Comparison of ENCODE assay signal across 15 cellular contexts in the genomic region with DNA sequence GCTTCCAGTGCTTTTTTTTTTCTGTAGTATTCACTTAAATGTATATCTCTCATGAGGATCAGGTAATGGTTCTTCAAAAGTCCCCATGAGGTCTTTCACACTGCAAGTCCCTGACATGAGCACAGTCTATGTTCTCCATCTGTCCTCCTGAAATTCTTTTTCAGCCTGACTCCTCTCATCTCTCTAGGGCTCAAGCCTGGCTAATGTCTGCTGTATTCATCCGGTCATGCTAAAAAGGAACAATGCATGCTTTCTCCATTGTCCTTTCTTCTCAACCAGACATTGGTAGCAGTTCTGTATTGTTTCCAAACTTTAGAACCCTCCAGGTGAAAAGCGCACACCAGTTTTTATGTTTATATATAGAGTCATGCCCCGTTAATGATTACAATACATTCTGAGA.
DNase-seq lines count a peak whose midpoint lies in the region; ATAC-seq and TF ChIP-seq lines count a peak whose summit lies in the region.
"Had no signal": no experiment of that assay in that cellular context is flagged by ENCODE, and none has a peak within 500 bp of the region (broad histone marks: within the 10 kb centered on the region; RNA-seq: fewer than 3 reads in every experiment).

No MANE protein-coding gene starts in this region.

- DNase-seq in NCI-H345 treated with DMSO at 0.1 percent for 48 hours (lab: John Stamatoyannopoulos, UW; ENCODE audit: unreplicated experiment) (peak; percentile 18), glutamatergic neuron (no peak), trophoblast cell (no peak), coronary artery (ENCODE audit: low spot score) (no peak), T1000 (lab: John Stamatoyannopoulos, UW) (no peak)
- DNase-seq: Caco-2; CD8-positive, alpha-beta memory T cell; DND-41; GDM1; HCEC 1CT; HFFc6 had no signal

- no peak overlapping the region for H4K91ac ChIP-seq in trophoblast cell (ENCODE audit: low read depth, low read length)

- H2BK5ac ChIP-seq in trophoblast cell (ENCODE audit: low read depth, low read length, poor library complexity) = no peak overlapping the region

- no peaks in the 10 kb centered on the region for H3K79me2 ChIP-seq in trophoblast cell (ENCODE audit: control insufficient read depth, insufficient read depth, low read length, poor library complexity)

- WGBS in trophoblast cell (ENCODE audit: extremely low coverage, insufficient coverage, insufficient read length) = no CpG with 5 or more reads among the region's 3 CpGs

- H3K36me3 ChIP-seq in trophoblast cell (ENCODE audit: control insufficient read depth in 1 of 2, insufficient read depth in 2 of 2, low read length in 2 of 2) = no peaks in the 10 kb centered on the region
- H3K36me3 ChIP-seq: BLaER1 had no signal

- no peak overlapping the region for H3K4me2 ChIP-seq in trophoblast cell (ENCODE audit: low read length)
- H3K4me2 ChIP-seq: A549, BLaER1 had no signal

- H2BK120ac ChIP-seq in trophoblast cell (ENCODE audit: insufficient read depth, low read length, poor library complexity) = no peak overlapping the region

- peaks cover 16% of the 10 kb centered on the region for H3K4me1 Mint-ChIP-seq in glutamatergic neuron (ENCODE audit: low read depth, unreplicated experiment)
- H3K4me1 Mint-ChIP-seq: CD8-positive, alpha-beta memory T cell had no signal

- H2BK12ac ChIP-seq in trophoblast cell (ENCODE audit: low read length) = no peak overlapping the region

- no peak overlapping the region for H3K4ac ChIP-seq in trophoblast cell (ENCODE audit: low read depth, low read length)

- H3K4me3 ChIP-seq in trophoblast cell (ENCODE audit: low read depth, low read length) = no peak overlapping the region
- H3K4me3 ChIP-seq in coronary artery = no peak overlapping the region
- H3K4me3 ChIP-seq: A549, BLaER1 had no signal

- H3K9me3 ChIP-seq in trophoblast cell (ENCODE audit: insufficient read depth, low read depth, low read length) = peaks cover 1% of the 10 kb centered on the region
- H3K9me3 ChIP-seq: A549, BLaER1, Caco-2 had no signal

- no peak overlapping the region for H2AFZ ChIP-seq in trophoblast cell (ENCODE audit: insufficient read depth, low read length, poor library complexity)

- H3K9me3 Mint-ChIP-seq in glutamatergic neuron (ENCODE audit: unreplicated experiment) = peaks cover 2% of the 10 kb centered on the region
- H3K9me3 Mint-ChIP-seq: HFFc6 had no signal

- ATAC-seq in GM18909 (IDR thresholded peaks at IDR 0.05; ENCODE audit: poor library complexity, unreplicated experiment) = no peak
- ATAC-seq: A549, HepG2 had no signal

- peaks cover 2% of the 10 kb centered on the region for H3K27me3 Mint-ChIP-seq in glutamatergic neuron (ENCODE audit: unreplicated experiment)
- H3K27me3 Mint-ChIP-seq: CD8-positive, alpha-beta memory T cell had no signal

- TF ChIP-seq CTCF in glutamatergic neuron (IDR thresholded peaks at IDR 0.05; ENCODE audit: partially characterized antibody, unreplicated experiment) (no peak), coronary artery (IDR thresholded peaks at IDR 0.05) (no peak)

- H3K27me3 ChIP-seq in trophoblast cell (ENCODE audit: insufficient read depth, low read length) = no peaks in the 10 kb centered on the region
- H3K27me3 ChIP-seq: BLaER1 had no signal

- H3K27ac Mint-ChIP-seq in glutamatergic neuron (ENCODE audit: unreplicated experiment) = peak overlapping the region; percentile 83
- H3K27ac Mint-ChIP-seq: CD8-positive, alpha-beta memory T cell; HFFc6 had no signal

- no peaks in the 10 kb centered on the region for H3K36me3 Mint-ChIP-seq in glutamatergic neuron (ENCODE audit: unreplicated experiment)
- H3K36me3 Mint-ChIP-seq: CD8-positive, alpha-beta memory T cell had no signal

- no peak overlapping the region for H3K18ac ChIP-seq in trophoblast cell (ENCODE audit: low read length)

- no peak overlapping the region for H3K23ac ChIP-seq in trophoblast cell (ENCODE audit: low read length)

- no peak overlapping the region for H4K12ac ChIP-seq in trophoblast cell (ENCODE audit: low read depth, low read length)

- H3K14ac ChIP-seq in trophoblast cell (ENCODE audit: low read length) = no peak overlapping the region

- no peak overlapping the region for H4K8ac ChIP-seq in trophoblast cell (ENCODE audit: low read depth, low read length)

- H3K27ac ChIP-seq in trophoblast cell (ENCODE audit: low read depth, low read length) = peak overlapping the region; percentile 40
- H3K27ac ChIP-seq in coronary artery = no peak overlapping the region
- H3K27ac ChIP-seq: A549, BLaER1 had no signal

- H2AK5ac ChIP-seq in trophoblast cell (ENCODE audit: low read length) = no peak overlapping the region

- no peaks in the 10 kb centered on the region for H3K4me1 ChIP-seq in trophoblast cell (ENCODE audit: control insufficient read depth in 1 of 2, insufficient read depth in 2 of 2, low read length in 2 of 2)
- H3K4me1 ChIP-seq: A549, BLaER1, Caco-2 had no signal

- H3K4me3 Mint-ChIP-seq in glutamatergic neuron (ENCODE audit: unreplicated experiment) = peak overlapping the region; percentile 70
- H3K4me3 Mint-ChIP-seq: CD8-positive, alpha-beta memory T cell; HFFc6 had no signal

- peaks cover 2% of the 10 kb centered on the region for H3K79me1 ChIP-seq in trophoblast cell (ENCODE audit: low read length)

- H3K9ac ChIP-seq in trophoblast cell (ENCODE audit: low read length) = no peak overlapping the region
- H3K9ac ChIP-seq: BLaER1 had no signal
